In genomic region chr11:83221694-83222093, GRCh38 we compare ENCODE assay signal across 5 cellular contexts.
"Had no signal": no experiment of that assay in that cellular context is flagged by ENCODE, and none has a peak within 500 bp of the region (broad histone marks: within the 10 kb centered on the region; RNA-seq: fewer than 3 reads in every experiment).

No MANE protein-coding gene starts in this region.

- H3K27ac ChIP-seq: HL-60 had no signal

- DNase-seq: IMR-90, KBM-7 had no signal

- H3K4me3 ChIP-seq: K562 had no signal

- ATAC-seq: HepG2, K562 had no signal
